Comparison of ENCODE assay signal across 3 cellular contexts in the genomic region with DNA sequence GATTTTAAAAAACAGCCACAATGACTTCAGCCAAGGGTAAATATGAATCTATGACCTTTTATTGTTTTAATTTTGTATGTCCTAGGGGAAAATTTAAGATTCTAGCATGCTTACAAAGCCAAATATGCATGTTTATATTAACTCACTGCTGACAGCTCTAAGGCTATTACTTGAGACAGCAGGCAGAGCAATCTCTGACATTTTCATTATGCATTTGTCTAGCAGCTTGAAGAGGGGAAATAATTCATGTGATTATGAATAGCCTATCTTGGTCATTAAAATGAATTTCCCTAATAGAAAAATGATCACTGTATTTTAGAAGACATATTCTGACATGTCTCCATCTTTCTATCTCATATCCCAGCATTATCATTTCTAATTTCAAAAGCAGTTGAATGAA.
"Had no signal": no experiment of that assay in that cellular context is flagged by ENCODE, and none has a peak within 500 bp of the region (broad histone marks: within the 10 kb centered on the region; RNA-seq: fewer than 3 reads in every experiment).

No MANE protein-coding gene starts in this region.

- DNase-seq: GDM1, GF-D8 had no signal

- H3K4me3 ChIP-seq: GM12878 had no signal

- ATAC-seq: GM12878 had no signal
